ENCODE assay signal across 8 cellular contexts in genomic region chr18:9474983-9475642, GRCh38. TPM values are rescaled to one million over a fixed set of nuclear protein-coding genes. Genes with fewer than 3 reads are reported as not detected.
DNase-seq lines count a peak whose midpoint lies in the region; ATAC-seq, FAIRE-seq and TF ChIP-seq lines count a peak whose summit lies in the region.

RALBP1 (plus strand) TSS chr18:9475513; CDS start chr18:9513046, 37,533 bp downstream.

- peak within 1 kb of the TSS; percentile 89 for H3K4ac ChIP-seq in trophoblast cell (ENCODE audit: low read depth, low read length)

- no peaks in the 10 kb centered on the region for H3K9me3 ChIP-seq in adrenal gland (replicated peaks in 1 of 3)
- H3K9me3 ChIP-seq in trophoblast cell (ENCODE audit: insufficient read depth, low read depth, low read length), result no peaks in the 10 kb centered on the region
- H3K9me3 ChIP-seq in transverse colon, result no peaks in the 10 kb centered on the region

- ATAC-seq in HG02840 (IDR thresholded peaks at IDR 0.05; ENCODE audit: low FRiP score, unreplicated experiment), result peak; percentile 94

- peak within 1 kb of the TSS; percentile 75 for H2AK5ac ChIP-seq in trophoblast cell (ENCODE audit: low read length)

- peaks cover 15% of the 10 kb centered on the region for H3K79me1 ChIP-seq in trophoblast cell (ENCODE audit: low read length)

- H3K4me3 ChIP-seq in adrenal gland, result peak within 1 kb of the TSS; percentile 75 to 94 (median 92)
- peak within 1 kb of the TSS; percentile 95 for H3K4me3 ChIP-seq in trophoblast cell (ENCODE audit: low read depth, low read length)
- H3K4me3 ChIP-seq in transverse colon, result peak within 1 kb of the TSS; percentile 81 to 98 (median 86)

- H3K4me2 ChIP-seq in trophoblast cell (ENCODE audit: low read length), result peak within 1 kb of the TSS; percentile 78

- H2AFZ ChIP-seq in trophoblast cell (ENCODE audit: insufficient read depth, low read length, poor library complexity), result peak within 1 kb of the TSS; percentile 97

- peak within 1 kb of the TSS; percentile 87 for H2BK5ac ChIP-seq in trophoblast cell (ENCODE audit: low read depth, low read length, poor library complexity)

- H3K27ac ChIP-seq in adrenal gland (peak within 1 kb of the TSS; percentile 70 to 95 (median 88)), trophoblast cell (ENCODE audit: low read depth, low read length) (peak within 1 kb of the TSS; percentile 97), transverse colon (peak within 1 kb of the TSS; percentile 95 to 96 (median 96))

- H3K23ac ChIP-seq in trophoblast cell (ENCODE audit: low read length), result no peak within 1 kb of the TSS

- H3K27me3 ChIP-seq in adrenal gland, result no peaks in the 10 kb centered on the region
- no peaks in the 10 kb centered on the region for H3K27me3 ChIP-seq in trophoblast cell (ENCODE audit: insufficient read depth, low read length)
- no peaks in the 10 kb centered on the region for H3K27me3 ChIP-seq in transverse colon

- peak within 1 kb of the TSS; percentile 98 for H4K8ac ChIP-seq in trophoblast cell (ENCODE audit: low read depth, low read length)

- TF ChIP-seq EP300 in transverse colon (IDR thresholded peaks at IDR 0.05; ENCODE audit: low read depth), result no peak

- peak; percentile 99 for FAIRE-seq in GM12892 (lab: Jason Lieb, UNC)

- H3K4me1 ChIP-seq in adrenal gland (replicated peaks in 1 of 2) (peaks cover 6 to 13% of the 10 kb centered on the region in 2 donors), trophoblast cell (ENCODE audit: control insufficient read depth in 1 of 2, insufficient read depth in 2 of 2, low read length in 2 of 2) (peaks cover 5 to 6% of the 10 kb centered on the region in 2 experiments), transverse colon (peaks cover 7 to 24% (median 16%) of the 10 kb centered on the region in 4 donors)

- H3K36me3 ChIP-seq in adrenal gland (replicated peaks in 1 of 2) (no peaks in the 10 kb centered on the region), trophoblast cell (ENCODE audit: control insufficient read depth in 1 of 2, insufficient read depth in 2 of 2, low read length in 2 of 2) (peaks cover 7 to 8% of the 10 kb centered on the region in 2 experiments), transverse colon (no peaks in the 10 kb centered on the region)

- peak; percentile 83 for TF ChIP-seq POLR2A in GM12892 (IDR thresholded peaks at IDR 0.05; ENCODE audit: low read depth, low read length)
- peak in 1 of 2 donors; percentile 92 for TF ChIP-seq POLR2A in adrenal gland (IDR thresholded peaks at IDR 0.05)
- peak; percentile 87 for TF ChIP-seq POLR2A in transverse colon (IDR thresholded peaks at IDR 0.05)

- peak in 1 of 6 experiments; percentile 9 for TF ChIP-seq CTCF in adrenal gland (IDR thresholded peaks at IDR 0.05)
- peak in 2 of 5 experiments; percentile 4 to 14 for TF ChIP-seq CTCF in transverse colon (IDR thresholded peaks at IDR 0.05)

- DNase-seq in GM12892 (ENCODE audit: insufficient read length) (peak; percentile 94), NCI-H1436 (lab: John Stamatoyannopoulos, UW) (peak; percentile 98), T-helper 1 cell (peak; percentile 97 to 99 (median 97)), adrenal gland (peak; percentile 100), cardiac septum (ENCODE audit: low spot score) (peak; percentile 100), trophoblast cell (peak; percentile 100), transverse colon (peak; percentile 100)

- peak within 1 kb of the TSS; percentile 96 for H3K18ac ChIP-seq in trophoblast cell (ENCODE audit: low read length)

- intact Hi-C loops in adrenal gland (cut with DNase I), result no loop called here
- intact Hi-C loops in cardiac septum (cut with DNase I), result loop anchor here (5.0 to 10.0 kb wide), 3 partner anchors 42 to 330 kb away; partner anchors contain the start of gene TWSG1
- intact Hi-C loops in transverse colon (cut with DNase I; ENCODE audit: low total_unique reads), result loop anchor here (10.0 kb wide), 1 partner anchor 140 kb away; the partner anchor contains the start of gene TWSG1

- H2BK120ac ChIP-seq in trophoblast cell (ENCODE audit: insufficient read depth, low read length, poor library complexity), result peak within 1 kb of the TSS; percentile 84

- peak within 1 kb of the TSS; percentile 94 for H4K12ac ChIP-seq in trophoblast cell (ENCODE audit: low read depth, low read length)

- 0 to 3% (median 0%) methylated on average over 15 to 69 of the region's 69 CpGs for WGBS in adrenal gland, 4 donors
- WGBS in trophoblast cell (ENCODE audit: extremely low coverage, insufficient coverage, insufficient read length), result no CpG with 5 or more reads among the region's 69 CpGs
- WGBS in transverse colon (ENCODE audit: low coverage in 1 of 2), 2 donors, result 1% methylated on average over 63 of the region's 69 CpGs; no CpG with 5 or more reads in 1 of the 2 donors

- peaks cover 18% of the 10 kb centered on the region for H3K79me2 ChIP-seq in trophoblast cell (ENCODE audit: control insufficient read depth, insufficient read depth, low read length, poor library complexity)

- H4K91ac ChIP-seq in trophoblast cell (ENCODE audit: low read depth, low read length), result peak within 1 kb of the TSS; percentile 93

- in situ Hi-C loops in transverse colon (cut with MboI; ENCODE audit: low pct_ligation_motif_present in 1 of 4, low pct_unique_long_range_greater_than_20kb in 1 of 4, low sequenced_read_pairs in 3 of 4), result no loop called here

- H3K9ac ChIP-seq in trophoblast cell (ENCODE audit: low read length), result peak within 1 kb of the TSS; percentile 76

- peak within 1 kb of the TSS; percentile 99 for H3K14ac ChIP-seq in trophoblast cell (ENCODE audit: low read length)

- H2BK12ac ChIP-seq in trophoblast cell (ENCODE audit: low read length), result peak within 1 kb of the TSS; percentile 47

RNA-seq across cellular contexts. Expression of gene RALBP1, which starts in this region (rescaled TPM):
- 36.0 TPM for polyA plus RNA-seq in GM12892 (2012; ENCODE audit: missing spikeins)
- total RNA-seq in adrenal gland (10 to 100 TPM; 36.7 to 59.4 (median 44.8) TPM), cardiac septum (51.0 TPM), transverse colon (10 to 100 TPM; 34.2 to 93.3 (median 70.6) TPM)
- 10 to 100 TPM; 22.5 to 56.9 (median 24.6) TPM for polyA plus RNA-seq in adrenal gland
- 151 and 171 TPM in 2 replicates for polyA plus RNA-seq in trophoblast cell (2013)

Comparison
In these comparisons a context has a peak if more than half of its experiments do, and no peak if none do; other contexts are left out.
1. Peak in every context shown above with its lines: DNase-seq, ATAC-seq, H3K4me3 ChIP-seq and H3K27ac ChIP-seq.
2. intact Hi-C loops: an anchor here in cardiac septum (5.0 to 10.0 kb wide) and transverse colon (10.0 kb wide); none called in adrenal gland.